18 cellular contexts compared by ENCODE assay signal in the genomic region with DNA sequence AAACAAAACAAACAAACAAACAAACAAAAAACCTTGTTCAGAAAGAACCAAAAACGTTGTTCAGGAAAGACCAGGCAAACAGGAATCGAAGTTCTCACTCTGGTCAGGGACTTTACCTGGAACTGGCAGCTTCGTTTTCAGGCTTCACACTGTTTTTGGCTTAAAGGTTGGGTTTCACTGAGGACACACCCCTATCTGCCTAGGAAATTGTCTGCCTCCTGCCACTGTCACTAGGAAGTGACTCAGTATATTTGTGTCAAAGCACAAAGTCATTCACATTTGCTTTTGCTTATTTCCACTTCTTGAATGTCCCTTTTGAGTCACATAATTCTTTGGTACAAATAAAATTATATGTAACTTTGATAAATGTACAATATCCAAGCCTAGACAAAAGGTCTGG. TPM values are rescaled to one million over a fixed set of nuclear protein-coding genes. Genes with fewer than 3 reads are reported as not detected.
DNase-seq lines count a peak whose midpoint lies in the region; ATAC-seq and TF ChIP-seq lines count a peak whose summit lies in the region.
"Had no signal": no experiment of that assay in that cellular context is flagged by ENCODE, and none has a peak within 500 bp of the region (broad histone marks: within the 10 kb centered on the region; RNA-seq: fewer than 3 reads in every experiment).

No MANE protein-coding gene starts in this region.

- no peak overlapping the region for H2AFZ ChIP-seq in neuronal stem cell (ENCODE audit: low read length)
- H2AFZ ChIP-seq: PC-9 had no signal

- no peak overlapping the region for H3K27ac ChIP-seq in endodermal cell (ENCODE audit: low read depth, low read length)
- no peak overlapping the region for H3K27ac ChIP-seq in neuronal stem cell (replicated peaks; ENCODE audit: low read length)
- H3K27ac ChIP-seq: PC-9, SJSA1 had no signal

- no peak overlapping the region for H3K4me2 ChIP-seq in neuronal stem cell (ENCODE audit: insufficient read depth, low read length, poor library complexity, severe bottlenecking)
- H3K4me2 ChIP-seq: PC-9 had no signal

- in situ Hi-C loops in KBM-7 (cut with MboI; ENCODE audit: low pct_unique_long_range_greater_than_20kb, low sequenced_read_pairs) = no loop called here

- peak; percentile 35 for DNase-seq in CD1c-positive myeloid dendritic cell (ENCODE audit: extremely low spot score)
- DNase-seq in KBM-7 = peak; percentile 5
- DNase-seq in NOMO-1 treated with dmso at 0.1 percent for 144 hours (lab: John Stamatoyannopoulos, UW; ENCODE audit: unreplicated experiment) = peak; percentile 23
- DNase-seq in endodermal cell = peak; percentile 53
- DNase-seq in activated effector memory CD4-positive, alpha-beta T cell treated with anti-CD3 and anti-CD28 coated beads, Interleukin-2, amount 50 U/mL, for 16 hours = no peak
- DNase-seq in neuronal stem cell (ENCODE audit: low spot score) = no peak
- DNase-seq: CD8-positive, alpha-beta memory T cell; DND-41; IMR-90; NCI-H1092 treated with DMSO at 0.1 percent for 48 hours; NCI-H2081 treated with DMSO at 0.1 percent for 48 hours; NCI-H510A treated with DMSO at 0.1 percent for 48 hours; PC-9 had no signal

- no peak overlapping the region for H2BK12ac ChIP-seq in neuronal stem cell (ENCODE audit: low read length)

- no peaks in the 10 kb centered on the region for H3K36me3 Mint-ChIP-seq in endodermal cell (ENCODE audit: low read depth)
- H3K36me3 Mint-ChIP-seq: CD8-positive, alpha-beta memory T cell had no signal

- no peak for ATAC-seq in HG02884 (IDR thresholded peaks at IDR 0.05; ENCODE audit: unreplicated experiment)
- ATAC-seq: GM12878 had no signal

- H3K79me1 ChIP-seq in neuronal stem cell (ENCODE audit: low read depth, low read length) = no peaks in the 10 kb centered on the region

- H3K9me3 ChIP-seq in endodermal cell (ENCODE audit: control insufficient read depth, low read length) = no peaks in the 10 kb centered on the region
- H3K9me3 ChIP-seq in neuronal stem cell (replicated peaks in 1 of 2; ENCODE audit: control insufficient read depth in 2 of 2, insufficient read depth in 1 of 2, low read depth in 1 of 2, low read length in 2 of 2) = no peaks in the 10 kb centered on the region
- H3K9me3 ChIP-seq: SJSA1 had no signal

- no peak overlapping the region for H3K23ac ChIP-seq in neuronal stem cell (ENCODE audit: low read depth, low read length, poor library complexity)

- H4K8ac ChIP-seq in neuronal stem cell (ENCODE audit: low read depth, low read length) = no peak overlapping the region

- H2BK15ac ChIP-seq in neuronal stem cell (ENCODE audit: low read length) = no peak overlapping the region

- no peak overlapping the region for H2AK5ac ChIP-seq in neuronal stem cell (ENCODE audit: low read depth, low read length)

- no peak overlapping the region for H2BK120ac ChIP-seq in neuronal stem cell (ENCODE audit: low read depth, low read length)

- 79 to 80% methylated on average over 3 of the region's 3 CpGs for WGBS in endodermal cell (ENCODE audit: insufficient coverage in 1 of 2, insufficient read length in 1 of 2), 2 experiments
- WGBS in neuronal stem cell (ENCODE audit: extremely low coverage in 2 of 2, insufficient read length in 2 of 2, insufficient replicate concordance in 1 of 2), 2 donors = no CpG with 5 or more reads among the region's 3 CpGs

- H3K4me1 ChIP-seq in endodermal cell (ENCODE audit: control insufficient read depth, insufficient read depth, low read length) (no peaks in the 10 kb centered on the region), neuronal stem cell (ENCODE audit: control insufficient read depth in 2 of 2, insufficient read depth in 1 of 2, low read depth in 1 of 2, low read length in 2 of 2) (no peaks in the 10 kb centered on the region)
- H3K4me1 ChIP-seq: SJSA1 had no signal

- no peak overlapping the region for H3K4me3 ChIP-seq in endodermal cell (ENCODE audit: low read length)
- no peak overlapping the region for H3K4me3 ChIP-seq in neuronal stem cell (ENCODE audit: low read length in 2 of 2)
- H3K4me3 ChIP-seq: GM12878, PC-9, SJSA1 had no signal

- no peaks in the 10 kb centered on the region for H3K27me3 Mint-ChIP-seq in endodermal cell (ENCODE audit: insufficient read depth)

- H3K18ac ChIP-seq in neuronal stem cell (ENCODE audit: low read length) = no peak overlapping the region

- no peak overlapping the region for H3K4ac ChIP-seq in neuronal stem cell (ENCODE audit: low read length)

- no peak for TF ChIP-seq CTCF in endodermal cell (conservative IDR thresholded peaks at IDR 0.05)

- no peaks in the 10 kb centered on the region for H3K9me3 Mint-ChIP-seq in endodermal cell

- H3K36me3 ChIP-seq in endodermal cell (ENCODE audit: control insufficient read depth, insufficient read depth, low read length) (no peaks in the 10 kb centered on the region), neuronal stem cell (replicated peaks in 1 of 2; ENCODE audit: control insufficient read depth in 2 of 2, insufficient read depth in 2 of 2, low read length in 2 of 2) (no peaks in the 10 kb centered on the region)
- H3K36me3 ChIP-seq: SJSA1 had no signal

- no peak overlapping the region for H3K27ac Mint-ChIP-seq in endodermal cell
- H3K27ac Mint-ChIP-seq: CD8-positive, alpha-beta memory T cell had no signal

- H3K4me3 Mint-ChIP-seq in endodermal cell = no peak overlapping the region
- H3K4me3 Mint-ChIP-seq: CD8-positive, alpha-beta memory T cell had no signal

- H3K14ac ChIP-seq in neuronal stem cell (ENCODE audit: low read length) = no peak overlapping the region

- H2BK5ac ChIP-seq in neuronal stem cell (ENCODE audit: low read length) = no peak overlapping the region

- no peak overlapping the region for H3K9ac ChIP-seq in endodermal cell (ENCODE audit: extremely low read depth, low read length, poor library complexity, severe bottlenecking)
- H3K9ac ChIP-seq in neuronal stem cell (ENCODE audit: low read depth, low read length, poor library complexity) = no peak overlapping the region

- H4K91ac ChIP-seq in neuronal stem cell (ENCODE audit: low read depth, low read length, poor library complexity) = no peak overlapping the region

- H3K4me1 Mint-ChIP-seq in endodermal cell = peaks cover 4% of the 10 kb centered on the region
- H3K4me1 Mint-ChIP-seq: CD8-positive, alpha-beta memory T cell had no signal

- H3K27me3 ChIP-seq in endodermal cell (ENCODE audit: control insufficient read depth, insufficient read depth, low read length, poor library complexity, severe bottlenecking) (no peaks in the 10 kb centered on the region), neuronal stem cell (ENCODE audit: control insufficient read depth in 3 of 3, insufficient read depth in 3 of 3, low read depth in 1 of 3, low read length in 3 of 3) (no peaks in the 10 kb centered on the region)
- H3K27me3 ChIP-seq: SJSA1 had no signal

RNA-seq across cellular contexts. Expression of a gene that starts 37.9 kb away (rescaled TPM):
- not detected for total RNA-seq in endodermal cell
- not detected for polyA plus RNA-seq in endodermal cell (2013, experiment 1 of 2)
- polyA plus RNA-seq in endodermal cell (2013, experiment 2 of 2) = not detected
- polyA plus RNA-seq in neuronal stem cell (2013, experiment 1 of 2) = not detected
- polyA plus RNA-seq in neuronal stem cell (2013, experiment 2 of 2) = not detected
- total RNA-seq: CD8-positive, alpha-beta memory T cell; GM12878; IMR-90; PC-9; SJSA1; T-helper 2 cell treated with Interferon-gamma antibody and Interleukin-4, amounts not matched to agents 100 ng/mL and 5 ng/mL, for 36 hours had no signal
- polyA plus RNA-seq: BJ; CD8-positive, alpha-beta memory T cell; IMR-90 had no signal

Comparison
In these comparisons a context has a peak if more than half of its experiments do, and no peak if none do; other contexts are left out.
1. DNase-seq: peak in CD1c-positive myeloid dendritic cell (single experiment), KBM-7 (single experiment), NOMO-1 treated with dmso at 0.1 percent for 144 hours (single experiment) and endodermal cell (single experiment); none in activated effector memory CD4-positive, alpha-beta T cell treated with anti-CD3 and anti-CD28 coated beads, Interleukin-2, amount 50 U/mL, for 16 hours (single experiment) and neuronal stem cell (single experiment).